ENCODE assay signal across 28 cellular contexts in genomic region chr4:47862297-47862696, GRCh38. TPM values are rescaled to one million over a fixed set of nuclear protein-coding genes. Genes with fewer than 3 reads are reported as not detected.
A peak's percentile ranks its signal among the peaks of the same experiment; 100 is the strongest.
DNase-seq lines count a peak whose midpoint lies in the region; ATAC-seq, FAIRE-seq and TF ChIP-seq lines count a peak whose summit lies in the region.
"Had no signal": no experiment of that assay in that cellular context is flagged by ENCODE, and none has a peak within 500 bp of the region (broad histone marks: within the 10 kb centered on the region; RNA-seq: fewer than 3 reads in every experiment).

No MANE protein-coding gene starts in this region.

- H3K9me3 ChIP-seq in GM23248 (ENCODE audit: low read depth) (no peaks in the 10 kb centered on the region), astrocyte (ENCODE audit: insufficient read depth, low read depth, low read length) (no peaks in the 10 kb centered on the region)
- H3K9me3 ChIP-seq: BE2C, Caco-2, prostate gland, tibial artery had no signal

- H3K9me2 ChIP-seq in GM23248 (ENCODE audit: insufficient read depth) = no peaks in the 10 kb centered on the region

- H3K27ac ChIP-seq in GM23248 (peak overlapping the region; percentile 54), astrocyte (ENCODE audit: low read depth, low read length) (peak overlapping the region; percentile 64)
- H3K27ac ChIP-seq: prostate gland, tibial artery had no signal

- peak overlapping the region; percentile 18 for H3K4me2 ChIP-seq in GM23248 (ENCODE audit: unreplicated experiment)
- peak overlapping the region; percentile 35 for H3K4me2 ChIP-seq in astrocyte (ENCODE audit: low read length)
- H3K4me2 ChIP-seq: GM23338 had no signal

- H4K20me1 ChIP-seq in GM23248 (ENCODE audit: insufficient read depth) = no peaks in the 10 kb centered on the region
- H4K20me1 ChIP-seq in astrocyte (ENCODE audit: insufficient read depth, low read length) = no peaks in the 10 kb centered on the region

- H3K27me3 Mint-ChIP-seq in astrocyte (ENCODE audit: low read depth, unreplicated experiment) = no peaks in the 10 kb centered on the region
- no peaks in the 10 kb centered on the region for H3K27me3 Mint-ChIP-seq in activated CD8-positive, alpha-beta memory T cell treated with anti-CD3 and anti-CD28 coated beads, Interleukin-2, amount 10 ng/mL, durations not matched to agents 7 days and 5 days
- H3K27me3 Mint-ChIP-seq: activated naive CD8-positive, alpha-beta T cell treated with anti-CD3 and anti-CD28 coated beads for 36 hours had no signal

- H3K9ac ChIP-seq in GM23248 (no peak overlapping the region), astrocyte (ENCODE audit: low read length) (no peak overlapping the region)

- FAIRE-seq in astrocyte (lab: Jason Lieb, UNC) (peak; percentile 13), urothelium cell line (lab: Jason Lieb, UNC) (no peak)
- FAIRE-seq: bronchial epithelial cell, TTC549 had no signal

- peaks cover 27% of the 10 kb centered on the region for H3K4me1 Mint-ChIP-seq in astrocyte (ENCODE audit: low read depth, unreplicated experiment)
- H3K4me1 Mint-ChIP-seq in activated CD8-positive, alpha-beta memory T cell treated with anti-CD3 and anti-CD28 coated beads, Interleukin-2, amount 10 ng/mL, durations not matched to agents 7 days and 5 days = no peaks in the 10 kb centered on the region
- H3K4me1 Mint-ChIP-seq: GM23338, mesothelial cell of epicardium had no signal

- 89 to 92% methylated on average over 3 of the region's 3 CpGs for whole genome bisulfite sequencing in GM23248 (ENCODE audit: low coverage in 1 of 2, low lambda C conversion rate in 2 of 2, missing lambda C conversion rate in 2 of 2), 2 experiments

- H3K79me2 ChIP-seq in GM23248 (ENCODE audit: insufficient read depth) (0 out of 2 replicates have a peak, but pooled peaks cover 3% of the 10 kb centered on the region), astrocyte (ENCODE audit: insufficient read depth, low read length) (no peaks in the 10 kb centered on the region)

- H2AFZ ChIP-seq in GM23248 (no peak overlapping the region), astrocyte (ENCODE audit: low read depth, low read length) (no peak overlapping the region)
- H2AFZ ChIP-seq: GM23338 had no signal

- TF ChIP-seq CTCF in astrocyte (IDR thresholded peaks at IDR 0.05; ENCODE audit: insufficient read depth, low read depth, low read length) = no peak

- H3K36me3 Mint-ChIP-seq in astrocyte (ENCODE audit: low read depth, unreplicated experiment) = peaks cover under 1% of the 10 kb centered on the region
- peaks cover 14% of the 10 kb centered on the region for H3K36me3 Mint-ChIP-seq in activated CD8-positive, alpha-beta memory T cell treated with anti-CD3 and anti-CD28 coated beads, Interleukin-2, amount 10 ng/mL, durations not matched to agents 7 days and 5 days

- CTCF ChIA-PET in activated CD8-positive, alpha-beta memory T cell treated with anti-CD3 and anti-CD28 coated beads, Interleukin-2, amount 10 ng/mL, durations not matched to agents 7 days and 5 days (lab: Charles Lee) = no interaction called here

- H3K36me3 ChIP-seq in GM23248 (ENCODE audit: low read depth) (no peaks in the 10 kb centered on the region), astrocyte (ENCODE audit: insufficient read depth, low read length) (peaks cover 3% of the 10 kb centered on the region)
- H3K36me3 ChIP-seq: prostate gland had no signal

- H3F3A ChIP-seq in GM23248 (ENCODE audit: insufficient read depth) = peaks cover 15% of the 10 kb centered on the region

- H3K4me1 ChIP-seq in GM23248 (ENCODE audit: insufficient read depth) (peaks cover 28% of the 10 kb centered on the region), astrocyte (ENCODE audit: insufficient read depth, low read length) (peaks cover 18% of the 10 kb centered on the region)
- H3K4me1 ChIP-seq: BE2C, Caco-2, prostate gland, tibial artery had no signal

- peak overlapping the region; percentile 55 for H3K27ac Mint-ChIP-seq in astrocyte (ENCODE audit: unreplicated experiment)
- no peak overlapping the region for H3K27ac Mint-ChIP-seq in activated CD8-positive, alpha-beta memory T cell treated with anti-CD3 and anti-CD28 coated beads, Interleukin-2, amount 10 ng/mL, durations not matched to agents 7 days and 5 days
- H3K27ac Mint-ChIP-seq: activated naive CD8-positive, alpha-beta T cell treated with anti-CD3 and anti-CD28 coated beads for 36 hours; activated T-helper 2 cell treated with anti-CD3 and anti-CD28 coated beads, Interferon-gamma antibody, Interleukin-2, Interleukin-4, amounts not matched to agents 10 μg/mL and 5 μg/mL and 100 μg/mL, durations not matched to agents 14 hours and 24 hours and 36 hours; GM23338; mesothelial cell of epicardium; nephron had no signal

- H3K4me3 ChIP-seq in GM23248 (peak overlapping the region; percentile 6; the same call in 1 of the 2 replicates), astrocyte (ENCODE audit: insufficient read depth, low read depth, low read length) (no peak overlapping the region)
- H3K4me3 ChIP-seq: GM23338, prostate gland, skin epidermis, tibial artery had no signal

- H3K27me3 ChIP-seq in GM23248 (replicated peaks; ENCODE audit: insufficient read depth) = no peaks in the 10 kb centered on the region
- H3K27me3 ChIP-seq in astrocyte (ENCODE audit: insufficient read depth, low read length) = no peaks in the 10 kb centered on the region
- H3K27me3 ChIP-seq: BE2C, tibial artery had no signal

- no peak overlapping the region for H3K4me3 Mint-ChIP-seq in astrocyte (ENCODE audit: unreplicated experiment)
- H3K4me3 Mint-ChIP-seq in activated CD8-positive, alpha-beta memory T cell treated with anti-CD3 and anti-CD28 coated beads, Interleukin-2, amount 10 ng/mL, durations not matched to agents 7 days and 5 days = no peak overlapping the region
- H3K4me3 Mint-ChIP-seq: activated naive CD8-positive, alpha-beta T cell treated with anti-CD3 and anti-CD28 coated beads for 36 hours; GM23338; mesothelial cell of epicardium; nephron had no signal

- in situ Hi-C loops in GM23248 (cut with MboI) = no loop called here

- no peaks in the 10 kb centered on the region for H3K9me3 Mint-ChIP-seq in astrocyte (ENCODE audit: unreplicated experiment)
- H3K9me3 Mint-ChIP-seq in activated CD8-positive, alpha-beta memory T cell treated with anti-CD3 and anti-CD28 coated beads, Interleukin-2, amount 10 ng/mL, durations not matched to agents 7 days and 5 days (ENCODE audit: low read depth) = no peaks in the 10 kb centered on the region
- H3K9me3 Mint-ChIP-seq: activated naive CD8-positive, alpha-beta T cell treated with anti-CD3 and anti-CD28 coated beads for 36 hours; activated T-helper 2 cell treated with anti-CD3 and anti-CD28 coated beads, Interferon-gamma antibody, Interleukin-2, Interleukin-4, amounts not matched to agents 10 μg/mL and 5 μg/mL and 100 μg/mL, durations not matched to agents 14 hours and 24 hours and 36 hours; GM23338; nephron had no signal

- peak; percentile 58 for DNase-seq in GM23248
- peak; percentile 80 for DNase-seq in astrocyte (ENCODE audit: low read depth)
- peak; percentile 22 for DNase-seq in fibroblast of the conjunctiva (ENCODE audit: low read depth)
- peak; percentile 4 for DNase-seq in urothelium cell line (ENCODE audit: low spot score)
- DNase-seq in activated CD8-positive, alpha-beta memory T cell treated with anti-CD3 and anti-CD28 coated beads, Interleukin-2, amount 10 ng/mL, durations not matched to agents 7 days and 5 days = no peak
- DNase-seq in effector CD8-positive, alpha-beta T cell (lab: John Stamatoyannopoulos, UW) = no peak
- DNase-seq: activated naive CD8-positive, alpha-beta T cell treated with anti-CD3 and anti-CD28 coated beads for 36 hours; BE2C; Caco-2; KG1; left cardiac atrium; NCI-H187 treated with DMSO at 0.1 percent for 48 hours; NCI-H2227 treated with DMSO at 0.1 percent for 48 hours; NCI-H748 treated with DMSO at 0.1 percent for 48 hours; OCI-M1; SHP77; stimulated activated CD4-positive, alpha-beta T cell treated with anti-CD3 and anti-CD28 coated beads, Interleukin-2, amount 100 ng/mL, for 48 hours; stimulated activated naive CD4-positive, alpha-beta T cell treated with Interleukin-2 at 50 U/mL for 16 hours; tibial artery had no signal

- no peak for ATAC-seq in HG03175 (IDR thresholded peaks at IDR 0.05; ENCODE audit: unreplicated experiment)
- no peak for ATAC-seq in activated CD8-positive, alpha-beta memory T cell treated with anti-CD3 and anti-CD28 coated beads, Interleukin-2, amount 10 ng/mL, durations not matched to agents 7 days and 5 days
- ATAC-seq: GM23338, left cardiac atrium had no signal

RNA-seq across cellular contexts. Expression of gene CORIN, which starts 24.4 kb away (rescaled TPM):
- 0.63 and 0.86 TPM in 2 replicates for total RNA-seq in GM23248 (2014; rRNA removed; shearing (Covaris generic))
- 0.70 and 0.74 TPM in 2 replicates for polyA plus RNA-seq in GM23248 (2016; fragmentation: Nextera tagmentation; extraction: Ambion mirVana)
- 0.20 and 0.31 TPM in 2 replicates for total RNA-seq in astrocyte
- total RNA-seq in activated CD8-positive, alpha-beta memory T cell treated with anti-CD3 and anti-CD28 coated beads, Interleukin-2, amount 10 ng/mL, durations not matched to agents 7 days and 5 days = not detected
- total RNA-seq: activated naive CD8-positive, alpha-beta T cell treated with anti-CD3 and anti-CD28 coated beads for 36 hours; GM23338 had no signal
- polyA plus RNA-seq: GM23338 had no signal

RNA-seq across cellular contexts. Expression of gene NFXL1, which starts 52.1 kb away (rescaled TPM):
- 3.8 and 4.6 TPM in 2 replicates for total RNA-seq in GM23248 (2014; rRNA removed; shearing (Covaris generic))
- 6.3 and 7.7 TPM in 2 replicates for polyA plus RNA-seq in GM23248 (2016; fragmentation: Nextera tagmentation; extraction: Ambion mirVana)
- 11.7 and 13.0 TPM in 2 replicates for total RNA-seq in astrocyte
- 10 to 100 TPM in 1 of 2 experiments, 1 to 10 TPM in 1; 9.5 to 10.5 TPM for total RNA-seq in activated CD8-positive, alpha-beta memory T cell treated with anti-CD3 and anti-CD28 coated beads, Interleukin-2, amount 10 ng/mL, durations not matched to agents 7 days and 5 days

Comparison
In these comparisons a context has a peak if more than half of its experiments do, and no peak if none do; other contexts are left out.
1. DNase-seq: peak in GM23248 (single experiment), astrocyte (single experiment), fibroblast of the conjunctiva (single experiment) and urothelium cell line (single experiment); none in activated CD8-positive, alpha-beta memory T cell treated with anti-CD3 and anti-CD28 coated beads, Interleukin-2, amount 10 ng/mL, durations not matched to agents 7 days and 5 days (single experiment) and effector CD8-positive, alpha-beta T cell (single experiment).